In the genomic region with DNA sequence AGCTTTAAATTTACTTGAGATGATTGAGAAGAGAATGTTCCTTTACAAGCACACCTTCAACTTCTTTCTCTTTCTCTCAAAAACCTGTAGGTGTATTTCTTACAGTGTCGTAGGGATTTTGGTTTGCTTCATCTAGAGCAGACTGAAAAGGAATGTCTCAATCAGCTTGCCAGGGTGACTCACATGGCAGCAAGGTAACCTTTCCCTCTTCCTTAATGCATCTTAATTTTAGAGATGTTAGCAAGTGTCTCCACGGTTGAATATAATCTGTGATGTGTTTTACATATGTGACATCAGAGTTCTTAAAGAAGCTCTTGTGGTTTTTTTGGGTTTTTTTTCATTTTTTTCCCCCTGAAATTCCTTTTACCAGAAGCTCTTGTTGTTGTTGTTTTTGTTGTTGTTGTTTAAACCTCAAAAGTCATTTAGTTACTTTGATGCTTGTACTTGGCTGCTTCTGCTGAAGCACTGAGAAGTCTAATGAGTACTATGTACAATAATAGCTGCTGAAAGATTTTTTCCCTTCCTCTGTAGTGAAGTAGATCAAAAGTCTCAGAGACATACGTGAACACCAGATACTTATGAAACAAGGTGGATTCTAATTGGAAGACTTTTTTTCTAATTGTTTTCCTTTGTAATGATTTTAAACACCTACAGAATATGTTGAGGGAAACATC, we compare ENCODE assay signal across 28 cellular contexts.
DNase-seq lines count a peak whose midpoint lies in the region; ATAC-seq and TF ChIP-seq lines count a peak whose summit lies in the region.
"Had no signal": no experiment of that assay in that cellular context is flagged by ENCODE, and none has a peak within 500 bp of the region (broad histone marks: within the 10 kb centered on the region; RNA-seq: fewer than 3 reads in every experiment).

No MANE protein-coding gene starts in this region.

- H3K36me3 Mint-ChIP-seq in activated naive CD8-positive, alpha-beta T cell treated with anti-CD3 and anti-CD28 coated beads, Interleukin-2, amount 50 U/mL, for 24 hours (ENCODE audit: low read depth) = peaks cover 13% of the 10 kb centered on the region
- peaks cover 16% of the 10 kb centered on the region for H3K36me3 Mint-ChIP-seq in activated naive CD8-positive, alpha-beta T cell treated with anti-CD3 and anti-CD28 coated beads for 36 hours
- H3K36me3 Mint-ChIP-seq: natural killer cell treated with Interleukin-12 subunit alpha and Interleukin-12 subunit beta and Interleukin-15 and Interleukin-18, amount 100 ng/mL, for 72 hours had no signal

- peak overlapping the region; percentile 17 for H3K27ac Mint-ChIP-seq in activated naive CD8-positive, alpha-beta T cell treated with anti-CD3 and anti-CD28 coated beads, Interleukin-2, amount 50 U/mL, for 24 hours
- H3K27ac Mint-ChIP-seq in activated naive CD8-positive, alpha-beta T cell treated with anti-CD3 and anti-CD28 coated beads for 36 hours = no peak overlapping the region
- H3K27ac Mint-ChIP-seq: activated B cell treated with CpG ODN at 0.5 μM for 24 hours; activated CD4-positive, alpha-beta memory T cell treated with anti-CD3 and anti-CD28 coated beads, Interleukin-2, amount 10 ng/mL, durations not matched to agents 7 days and 5 days; B cell; brain; CD8-positive, alpha-beta T cell; natural killer cell treated with Interleukin-12 subunit alpha and Interleukin-12 subunit beta and Interleukin-15 and Interleukin-18, amount 100 ng/mL, for 72 hours had no signal

- no peak overlapping the region for H3K4me3 ChIP-seq in tibial artery
- H3K4me3 ChIP-seq: K562, lower lobe of right lung, MG63, mucosa of descending colon, Peyer's patch, SJCRH30, transverse colon had no signal

- no peaks in the 10 kb centered on the region for H3K9me3 ChIP-seq in tibial artery
- H3K9me3 ChIP-seq: lower lobe of right lung, MG63, mucosa of descending colon, Peyer's patch, SJCRH30, transverse colon had no signal

- no peak for DNase-seq in activated naive CD8-positive, alpha-beta T cell treated with anti-CD3 and anti-CD28 coated beads, Interleukin-2, amount 50 U/mL, for 24 hours
- DNase-seq in activated naive CD8-positive, alpha-beta T cell treated with anti-CD3 and anti-CD28 coated beads for 36 hours = no peak
- DNase-seq in astrocyte of the hippocampus (ENCODE audit: low read depth, low spot score) = peak; percentile 19
- DNase-seq in left lobe of liver (ENCODE audit: low spot score) = no peak
- no peak for DNase-seq in tibial artery
- DNase-seq in NCI-H2107 treated with DMSO at 0.1 percent for 48 hours (lab: John Stamatoyannopoulos, UW; ENCODE audit: unreplicated experiment) = no peak
- DNase-seq in globus pallidus (ENCODE audit: low spot score) = no peak
- DNase-seq: activated B cell treated with CpG ODN at 0.5 μM for 24 hours; activated CD4-positive, alpha-beta memory T cell treated with anti-CD3 and anti-CD28 coated beads, Interleukin-2, amount 10 ng/mL, durations not matched to agents 7 days and 5 days; activated effector memory CD4-positive, alpha-beta T cell treated with Interleukin-2 at 50 U/mL for 16 hours; CD8-positive, alpha-beta T cell; EL; HCEC 1CT; lower lobe of right lung; MG63; mucosa of descending colon; NCI-H1105 treated with DMSO at 0.1 percent for 48 hours; NCI-H2029 treated with DMSO at 0.1 percent for 48 hours; NCI-H345; Peyer's patch; SJCRH30; small intestine; transverse colon had no signal

- intact Hi-C loops in tibial artery (cut with DNase I; ENCODE audit: low total_unique reads) = no loop called here

- H3K27me3 ChIP-seq in tibial artery = no peaks in the 10 kb centered on the region
- H3K27me3 ChIP-seq: MG63, Peyer's patch, SJCRH30, transverse colon had no signal

- no peak for TF ChIP-seq CTCF in tibial artery (IDR thresholded peaks at IDR 0.05)

- no peak for ATAC-seq in activated naive CD8-positive, alpha-beta T cell treated with anti-CD3 and anti-CD28 coated beads, Interleukin-2, amount 50 U/mL, for 24 hours
- ATAC-seq in HG02798 (IDR thresholded peaks at IDR 0.05; ENCODE audit: poor library complexity, unreplicated experiment) = peak; percentile 40
- ATAC-seq in left lobe of liver = no peak
- ATAC-seq: CD8-positive, alpha-beta T cell; K562; lower lobe of right lung; mucosa of descending colon; natural killer cell treated with Interleukin-12 subunit alpha and Interleukin-12 subunit beta and Interleukin-15 and Interleukin-18, amount 100 ng/mL, for 72 hours had no signal

- H3K36me3 ChIP-seq in tibial artery = peaks cover 24 to 25% (median 24%) of the 10 kb centered on the region in 3 donors
- H3K36me3 ChIP-seq: MG63, transverse colon had no signal

- H3K4me3 Mint-ChIP-seq in activated naive CD8-positive, alpha-beta T cell treated with anti-CD3 and anti-CD28 coated beads, Interleukin-2, amount 50 U/mL, for 24 hours = no peak overlapping the region
- H3K4me3 Mint-ChIP-seq in activated naive CD8-positive, alpha-beta T cell treated with anti-CD3 and anti-CD28 coated beads for 36 hours = no peak overlapping the region
- H3K4me3 Mint-ChIP-seq: activated B cell treated with CpG ODN at 0.5 μM for 24 hours; activated CD4-positive, alpha-beta memory T cell treated with anti-CD3 and anti-CD28 coated beads, Interleukin-2, amount 10 ng/mL, durations not matched to agents 7 days and 5 days; B cell; brain; CD8-positive, alpha-beta T cell; natural killer cell treated with Interleukin-12 subunit alpha and Interleukin-12 subunit beta and Interleukin-15 and Interleukin-18, amount 100 ng/mL, for 72 hours had no signal

- no peak overlapping the region for H3K27ac ChIP-seq in tibial artery
- H3K27ac ChIP-seq: lower lobe of right lung, Peyer's patch, SJCRH30, transverse colon had no signal

- H3K4me1 ChIP-seq in tibial artery = no peaks in the 10 kb centered on the region
- H3K4me1 ChIP-seq: lower lobe of right lung, Peyer's patch, SJCRH30, transverse colon had no signal

- H3K4me1 Mint-ChIP-seq in activated naive CD8-positive, alpha-beta T cell treated with anti-CD3 and anti-CD28 coated beads, Interleukin-2, amount 50 U/mL, for 24 hours = peaks cover 11% of the 10 kb centered on the region
- H3K4me1 Mint-ChIP-seq in activated naive CD8-positive, alpha-beta T cell treated with anti-CD3 and anti-CD28 coated beads for 36 hours = peaks cover 9% of the 10 kb centered on the region
- H3K4me1 Mint-ChIP-seq: brain had no signal

- no peaks in the 10 kb centered on the region for H3K27me3 Mint-ChIP-seq in activated naive CD8-positive, alpha-beta T cell treated with anti-CD3 and anti-CD28 coated beads, Interleukin-2, amount 50 U/mL, for 24 hours
- H3K27me3 Mint-ChIP-seq in activated naive CD8-positive, alpha-beta T cell treated with anti-CD3 and anti-CD28 coated beads for 36 hours = no peaks in the 10 kb centered on the region
- H3K27me3 Mint-ChIP-seq: activated B cell treated with CpG ODN at 0.5 μM for 24 hours; activated CD4-positive, alpha-beta memory T cell treated with anti-CD3 and anti-CD28 coated beads, Interleukin-2, amount 10 ng/mL, durations not matched to agents 7 days and 5 days; B cell; brain; natural killer cell treated with Interleukin-12 subunit alpha and Interleukin-12 subunit beta and Interleukin-15 and Interleukin-18, amount 100 ng/mL, for 72 hours had no signal

- no peaks in the 10 kb centered on the region for H3K9me3 Mint-ChIP-seq in activated naive CD8-positive, alpha-beta T cell treated with anti-CD3 and anti-CD28 coated beads, Interleukin-2, amount 50 U/mL, for 24 hours
- no peaks in the 10 kb centered on the region for H3K9me3 Mint-ChIP-seq in activated naive CD8-positive, alpha-beta T cell treated with anti-CD3 and anti-CD28 coated beads for 36 hours
- H3K9me3 Mint-ChIP-seq: activated B cell treated with CpG ODN at 0.5 μM for 24 hours; activated CD4-positive, alpha-beta memory T cell treated with anti-CD3 and anti-CD28 coated beads, Interleukin-2, amount 10 ng/mL, durations not matched to agents 7 days and 5 days; brain; CD8-positive, alpha-beta T cell; natural killer cell treated with Interleukin-12 subunit alpha and Interleukin-12 subunit beta and Interleukin-15 and Interleukin-18, amount 100 ng/mL, for 72 hours had no signal
